In the genomic region with DNA sequence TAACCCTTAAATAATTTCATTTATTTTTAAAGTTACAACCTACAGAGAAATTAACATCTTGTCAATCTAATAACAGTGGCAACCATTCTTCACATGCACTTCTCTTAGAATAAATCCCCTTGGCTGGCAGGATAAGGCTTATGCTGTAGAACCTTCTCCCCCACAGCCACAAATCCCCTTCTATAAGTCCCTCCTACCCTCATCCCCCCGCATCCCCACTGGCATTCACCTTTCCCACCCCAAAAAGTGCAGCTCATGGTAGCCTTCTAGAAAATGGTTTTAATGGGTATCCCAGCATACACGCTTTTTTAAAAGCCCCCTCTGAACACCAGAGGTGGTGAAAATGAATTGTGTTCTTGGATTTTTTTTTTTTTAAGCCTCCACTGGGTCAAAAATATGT, we compare ENCODE assay signal across 1 cellular context.
TF ChIP-seq lines count a peak whose summit lies in the region.

No MANE protein-coding gene starts in this region.

TF ChIP-seq in HEK293, 187 proteins besides CTCF, POLR2A, EP300 and RAD21:
- TF ChIP-seq ZNF560 (tag by site-specific recombination; IDR thresholded peaks at IDR 0.05; ENCODE audit: borderline replicate concordance) (no peak), MZF1 (tag by site-specific recombination; IDR thresholded peaks at IDR 0.05; ENCODE audit: borderline replicate concordance) (0 out of 2 replicates have a peak, but pooled peaks have one; percentile 31)
- TF ChIP-seq, protein P1, sequence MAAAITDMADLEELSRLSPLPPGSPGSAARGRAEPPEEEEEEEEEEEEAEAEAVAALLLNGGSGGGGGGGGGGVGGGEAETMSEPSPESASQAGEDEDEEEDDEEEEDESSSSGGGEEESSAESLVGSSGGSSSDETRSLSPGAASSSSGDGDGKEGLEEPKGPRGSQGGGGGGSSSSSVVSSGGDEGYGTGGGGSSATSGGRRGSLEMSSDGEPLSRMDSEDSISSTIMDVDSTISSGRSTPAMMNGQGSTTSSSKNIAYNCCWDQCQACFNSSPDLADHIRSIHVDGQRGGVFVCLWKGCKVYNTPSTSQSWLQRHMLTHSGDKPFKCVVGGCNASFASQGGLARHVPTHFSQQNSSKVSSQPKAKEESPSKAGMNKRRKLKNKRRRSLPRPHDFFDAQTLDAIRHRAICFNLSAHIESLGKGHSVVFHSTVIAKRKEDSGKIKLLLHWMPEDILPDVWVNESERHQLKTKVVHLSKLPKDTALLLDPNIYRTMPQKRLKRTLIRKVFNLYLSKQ (tag by site-specific recombination; IDR thresholded peaks at IDR 0.05; ENCODE audit: borderline replicate concordance): no peak
TF ChIP-seq in HEK293: peak in this region for 1.
